In the genomic region with DNA sequence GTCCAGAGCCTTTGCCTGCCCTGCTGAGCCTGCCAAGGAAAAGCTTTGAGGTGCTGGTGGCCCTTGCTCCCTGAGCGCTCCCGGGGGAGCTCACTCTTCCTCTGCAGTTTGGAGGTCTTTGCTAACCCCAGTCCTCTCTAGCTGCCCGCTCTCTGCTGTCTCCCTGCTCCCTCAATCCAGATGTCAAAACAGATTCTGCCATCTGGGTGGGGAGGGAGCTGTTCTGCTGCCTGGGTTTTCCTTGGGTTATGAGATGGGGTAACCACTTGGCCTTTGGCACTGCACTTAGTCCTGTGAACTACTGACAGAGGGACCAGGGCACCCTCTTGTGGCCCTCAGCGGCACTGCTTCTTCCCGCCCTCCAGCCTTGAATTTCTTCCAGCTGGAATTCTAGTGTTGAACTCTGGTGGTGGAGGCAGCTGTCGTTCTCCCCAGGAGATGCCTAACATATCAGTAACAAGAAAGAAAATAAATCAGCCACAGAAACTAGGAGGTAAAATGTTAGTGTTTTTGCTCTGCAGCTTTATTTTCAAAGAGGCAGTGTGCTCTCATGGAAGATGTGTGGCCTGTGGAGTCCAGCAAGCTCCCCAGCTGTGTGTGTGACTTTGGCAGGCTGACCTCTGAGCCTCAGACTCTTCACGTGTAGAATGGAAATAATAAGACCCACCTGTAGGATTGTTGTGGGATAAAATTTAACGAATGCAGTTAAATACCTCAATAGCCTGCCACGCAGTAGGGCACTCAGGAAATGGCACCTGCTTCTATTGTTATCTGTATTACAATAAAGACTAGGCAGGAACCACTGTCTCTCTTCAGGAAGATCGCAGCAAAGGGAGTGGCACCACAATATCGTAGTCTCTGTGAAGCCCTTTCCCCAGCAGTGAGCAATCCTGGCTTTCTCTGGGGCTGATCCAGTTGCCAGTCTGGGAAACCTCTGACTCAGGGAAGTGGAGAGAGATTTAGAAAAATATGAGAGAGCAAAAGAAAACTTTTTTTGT, we compare ENCODE assay signal across 8 cellular contexts. TPM values are rescaled to one million over a fixed set of nuclear protein-coding genes. Genes with fewer than 3 reads are reported as not detected.
A peak's percentile ranks its signal among the peaks of the same experiment; 100 is the strongest.
DNase-seq lines count a peak whose midpoint lies in the region; ATAC-seq and TF ChIP-seq lines count a peak whose summit lies in the region.

No MANE protein-coding gene starts in this region.

- H3K4me1 ChIP-seq in OCI-LY1 (ENCODE audit: insufficient read depth, low read length, severe bottlenecking), result peaks cover 72% of the 10 kb centered on the region
- peaks cover 17% of the 10 kb centered on the region for H3K4me1 ChIP-seq in thymus (ENCODE audit: control insufficient read depth, insufficient read depth, low read length)

- H3K9me3 Mint-ChIP-seq in activated T-cell treated with anti-CD3 and anti-CD28 coated beads, Interleukin-2, amount 50 U/mL, for 72 hours, result no peaks in the 10 kb centered on the region
- no peaks in the 10 kb centered on the region for H3K9me3 Mint-ChIP-seq in nephron

- H3K4me1 Mint-ChIP-seq in activated T-cell treated with anti-CD3 and anti-CD28 coated beads, Interleukin-2, amount 50 U/mL, for 72 hours (ENCODE audit: low read depth), result peaks cover 36% of the 10 kb centered on the region
- peaks cover 50% of the 10 kb centered on the region for H3K4me1 Mint-ChIP-seq in nephron

- no peaks in the 10 kb centered on the region for H4K20me1 ChIP-seq in OCI-LY1 (ENCODE audit: insufficient read depth, low read length)

- H3K27ac ChIP-seq in OCI-LY1 (ENCODE audit: low read depth, low read length, poor library complexity, severe bottlenecking) (peak overlapping the region; percentile 89), thymus (ENCODE audit: low read depth) (peak overlapping the region; percentile 59)

- peak overlapping the region; percentile 53 for H3K4me2 ChIP-seq in OCI-LY1 (ENCODE audit: low read length)

- H3K27me3 Mint-ChIP-seq in activated T-cell treated with anti-CD3 and anti-CD28 coated beads, Interleukin-2, amount 50 U/mL, for 72 hours (ENCODE audit: low read depth), result no peaks in the 10 kb centered on the region
- no peaks in the 10 kb centered on the region for H3K27me3 Mint-ChIP-seq in nephron (ENCODE audit: low read depth)

- TF ChIP-seq CTCF in OCI-LY1 (IDR thresholded peaks at IDR 0.05; ENCODE audit: low read length) (peak; percentile 100), nephron (IDR thresholded peaks at IDR 0.05; ENCODE audit: unreplicated experiment in 3 of 3) (peak; percentile 92 to 98 (median 96))

- no peaks in the 10 kb centered on the region for H3F3A ChIP-seq in OCI-LY1 (ENCODE audit: insufficient read depth, low read length)

- H3K27me3 ChIP-seq in OCI-LY1 (ENCODE audit: insufficient read depth, low read length), result no peaks in the 10 kb centered on the region
- H3K27me3 ChIP-seq in thymus (ENCODE audit: control insufficient read depth, insufficient read depth), result no peaks in the 10 kb centered on the region

- peak overlapping the region in 1 of 2 donors; percentile 30 for H3K4me3 Mint-ChIP-seq in activated T-cell treated with anti-CD3 and anti-CD28 coated beads, Interleukin-2, amount 50 U/mL, for 72 hours
- H3K4me3 Mint-ChIP-seq in nephron, result peak overlapping the region in 1 of 3 experiments; percentile 1

- peak; percentile 43 to 52 for ATAC-seq in activated T-cell treated with anti-CD3 and anti-CD28 coated beads, Interleukin-2, amount 50 U/mL, for 72 hours (replicated peaks in 1 of 2)
- ATAC-seq in GM21447 (IDR thresholded peaks at IDR 0.05; ENCODE audit: unreplicated experiment), result no peak

- H2AFZ ChIP-seq in OCI-LY1 (ENCODE audit: low read length), result no peak overlapping the region

- 35% methylated on average over 11 of the region's 11 CpGs for WGBS in thymus

- DNase-seq in ELR (ENCODE audit: low read depth), result peak; percentile 78
- peak in 62 of 76 experiments; percentile 3 to 72 (median 48) for DNase-seq in HUDEP-2 (lab: John Stamatoyannopoulos, UW; ENCODE audit: unreplicated experiment in 76 of 76)
- DNase-seq in activated T-cell treated with anti-CD3 and anti-CD28 coated beads, Interleukin-2, amount 50 U/mL, for 72 hours, result peak; percentile 52 to 66
- DNase-seq in fibroblast of peridontal ligament (ENCODE audit: extremely low read depth), result peak; percentile 92

- H3K27ac Mint-ChIP-seq in activated T-cell treated with anti-CD3 and anti-CD28 coated beads, Interleukin-2, amount 50 U/mL, for 72 hours, result no peak overlapping the region
- peak overlapping the region; percentile 16 to 33 (median 21) for H3K27ac Mint-ChIP-seq in nephron

- no peaks in the 10 kb centered on the region for H3K36me3 Mint-ChIP-seq in activated T-cell treated with anti-CD3 and anti-CD28 coated beads, Interleukin-2, amount 50 U/mL, for 72 hours (ENCODE audit: insufficient read depth in 2 of 2)
- peaks cover 17% of the 10 kb centered on the region for H3K36me3 Mint-ChIP-seq in nephron (ENCODE audit: low read depth)

- H3K9me3 ChIP-seq in OCI-LY1 (ENCODE audit: low read length) (no peaks in the 10 kb centered on the region), thymus (ENCODE audit: control insufficient read depth) (no peaks in the 10 kb centered on the region)

- no peaks in the 10 kb centered on the region for H3K9me2 ChIP-seq in OCI-LY1 (ENCODE audit: low read depth, low read length)

- peak overlapping the region; percentile 33 for H3K4me3 ChIP-seq in OCI-LY1 (ENCODE audit: low read depth, low read length, poor library complexity, severe bottlenecking)
- H3K4me3 ChIP-seq in thymus (ENCODE audit: low read length), result no peak overlapping the region

- H3K36me3 ChIP-seq in OCI-LY1 (ENCODE audit: insufficient read depth, low read length), result peaks cover 7% of the 10 kb centered on the region; the same call in 1 of the 2 replicates
- peaks cover 18% of the 10 kb centered on the region for H3K36me3 ChIP-seq in thymus (ENCODE audit: control insufficient read depth, insufficient read depth)

- H3K9ac ChIP-seq in OCI-LY1 (ENCODE audit: low read length), result peak overlapping the region; percentile 46; the same call in 1 of the 2 replicates

- H3K79me2 ChIP-seq in OCI-LY1 (ENCODE audit: insufficient read depth, low read length), result no peaks in the 10 kb centered on the region

RNA-seq across cellular contexts. Expression of a gene that starts 23.4 kb away (rescaled TPM):
- total RNA-seq in activated T-cell treated with anti-CD3 and anti-CD28 coated beads, Interleukin-2, amount 50 U/mL, for 72 hours, result 10 to 100 TPM; 83.8 to 91.6 TPM
- 60.6 TPM for polyA plus RNA-seq in thymus

RNA-seq across cellular contexts. Expression of a gene that starts 33.0 kb away (rescaled TPM):
- total RNA-seq in activated T-cell treated with anti-CD3 and anti-CD28 coated beads, Interleukin-2, amount 50 U/mL, for 72 hours, result 10 to 100 TPM in 1 of 2 donors, 1 to 10 TPM in 1; 4.6 to 10.2 TPM
- polyA plus RNA-seq in thymus, result 7.7 TPM
